Comparison of ENCODE assay signal across 8 cellular contexts in genomic region chr2:109693287-109693686, GRCh38.
DNase-seq lines count a peak whose midpoint lies in the region; ATAC-seq and TF ChIP-seq lines count a peak whose summit lies in the region.
"Not testable (repeated sequence)": the region's sequence is repeated elsewhere in the genome, so short reads cannot be mapped to it uniquely, and the experiment has no call there.

No MANE protein-coding gene starts in this region.

- intact Hi-C loops in ascending aorta (cut with DNase I): not testable (repeated sequence)

- 76 to 82% methylated on average over 7 to 8 of the region's 8 CpGs for WGBS in gastroesophageal sphincter (ENCODE audit: low coverage in 1 of 2), 2 donors

- H3K4me3 ChIP-seq in SJSA1, ascending aorta, gastroesophageal sphincter: not testable (repeated sequence)

- H3K4me3 Mint-ChIP-seq in nephron progenitor cell; stimulated activated effector memory CD8-positive, alpha-beta T cell treated with anti-CD3 and anti-CD28 coated beads, Interleukin-12 subunit alpha, Interleukin-12 subunit beta, amount 100 ng/mL, for 72 hours: not testable (repeated sequence)
- H3K4me3 Mint-ChIP-seq in type B pancreatic cell: peak overlapping the region; percentile 39

- ATAC-seq in gastroesophageal sphincter: not testable (repeated sequence)
- ATAC-seq in stimulated activated effector memory CD8-positive, alpha-beta T cell treated with anti-CD3 and anti-CD28 coated beads, Interleukin-12 subunit alpha, Interleukin-12 subunit beta, amount 100 ng/mL, for 72 hours: peak; percentile 87

- TF ChIP-seq CTCF in ascending aorta (IDR thresholded peaks at IDR 0.05); gastroesophageal sphincter (IDR thresholded peaks at IDR 0.05); nephron progenitor cell (IDR thresholded peaks at IDR 0.05); type B pancreatic cell (conservative IDR thresholded peaks at IDR 0.05): not testable (repeated sequence)

- H3K9me3 ChIP-seq in SJSA1 (replicated peaks); ascending aorta; gastroesophageal sphincter: not testable (repeated sequence)

- H3K27ac Mint-ChIP-seq in nephron progenitor cell (peak overlapping the region; percentile 29), type B pancreatic cell (peak overlapping the region; percentile 40)
- not testable (repeated sequence) for H3K27ac Mint-ChIP-seq in stimulated activated effector memory CD8-positive, alpha-beta T cell treated with anti-CD3 and anti-CD28 coated beads, Interleukin-12 subunit alpha, Interleukin-12 subunit beta, amount 100 ng/mL, for 72 hours

- H3K4me1 ChIP-seq in SJSA1 (replicated peaks) (peaks cover 17% of the 10 kb centered on the region), ascending aorta (peaks cover 19 to 28% of the 10 kb centered on the region in 2 donors), gastroesophageal sphincter (peaks cover 9 to 70% (median 29%) of the 10 kb centered on the region in 3 donors)

- TF ChIP-seq POLR2A in gastroesophageal sphincter (IDR thresholded peaks at IDR 0.05): not testable (repeated sequence)

- not testable (repeated sequence) for H3K9me3 Mint-ChIP-seq in nephron progenitor cell; stimulated activated effector memory CD8-positive, alpha-beta T cell treated with anti-CD3 and anti-CD28 coated beads, Interleukin-12 subunit alpha, Interleukin-12 subunit beta, amount 100 ng/mL, for 72 hours; type B pancreatic cell

- not testable (repeated sequence) for H3K27me3 Mint-ChIP-seq in nephron progenitor cell (ENCODE audit: low read depth, poor library complexity); type B pancreatic cell

- H3K27ac ChIP-seq in SJSA1 (0 out of 2 replicates have a peak overlapping the region, but pooled peaks have one; percentile 8), ascending aorta (peak overlapping the region; percentile 78 to 79), gastroesophageal sphincter (peak overlapping the region; percentile 84 to 92 (median 90))

- H3K4me1 Mint-ChIP-seq in nephron progenitor cell (peaks cover 40% of the 10 kb centered on the region), type B pancreatic cell (ENCODE audit: unreplicated experiment) (peaks cover 40% of the 10 kb centered on the region)
- H3K4me1 Mint-ChIP-seq in stimulated activated effector memory CD8-positive, alpha-beta T cell treated with anti-CD3 and anti-CD28 coated beads, Interleukin-12 subunit alpha, Interleukin-12 subunit beta, amount 100 ng/mL, for 72 hours: not testable (repeated sequence)

- H3K36me3 ChIP-seq in SJSA1, ascending aorta, gastroesophageal sphincter: not testable (repeated sequence)

- not testable (repeated sequence) for DNase-seq in SJSA1 (ENCODE audit: low read depth in 1 of 2, low spot score in 2 of 2); ascending aorta (ENCODE audit: low spot score in 2 of 2); nephron progenitor cell; stimulated activated effector memory CD8-positive, alpha-beta T cell treated with anti-CD3 and anti-CD28 coated beads, Interleukin-12 subunit alpha, Interleukin-12 subunit beta, amount 100 ng/mL, for 72 hours (ENCODE audit: low spot score in 2 of 2); type B pancreatic cell (ENCODE audit: extremely low spot score, unreplicated experiment)
- peak; percentile 12 for DNase-seq in activated T-cell treated with anti-CD3 and anti-CD28 coated beads for 24 hours (ENCODE audit: low read depth)
- peak; percentile 63 for DNase-seq in stimulated activated CD4-positive, alpha-beta T cell treated with anti-CD3 and anti-CD28 coated beads, Interleukin-15, amount 100 ng/mL, for 24 hours

- not testable (repeated sequence) for H3K36me3 Mint-ChIP-seq in nephron progenitor cell (ENCODE audit: low read depth); stimulated activated effector memory CD8-positive, alpha-beta T cell treated with anti-CD3 and anti-CD28 coated beads, Interleukin-12 subunit alpha, Interleukin-12 subunit beta, amount 100 ng/mL, for 72 hours; type B pancreatic cell

- not testable (repeated sequence) for TF ChIP-seq EP300 in gastroesophageal sphincter (IDR thresholded peaks at IDR 0.05)

- H3K27me3 ChIP-seq in SJSA1 (replicated peaks); ascending aorta; gastroesophageal sphincter: not testable (repeated sequence)

Comparison
In these comparisons a context has a peak if more than half of its experiments do, and no peak if none do; other contexts are left out.
1. H3K27ac ChIP-seq: peak in every context shown above with its lines; median percentile 90 in gastroesophageal sphincter; 78 in ascending aorta; 8 in SJSA1.